Comparison of ENCODE assay signal across 3 cellular contexts in genomic region chr22:38904052-38904617, GRCh38. TPM values are rescaled to one million over a fixed set of nuclear protein-coding genes. Genes with fewer than 3 reads are reported as not detected.
"Had no signal": no experiment of that assay in that cellular context is flagged by ENCODE, and none has a peak within 500 bp of the region (broad histone marks: within the 10 kb centered on the region; RNA-seq: fewer than 3 reads in every experiment).

No MANE protein-coding gene starts in this region.

RNA-seq across cellular contexts. Expression of gene APOBEC3A, which starts 53.3 kb away (rescaled TPM):
- total RNA-seq: dermis blood vessel endothelial cell, foreskin keratinocyte, osteoblast had no signal
- polyA plus RNA-seq: foreskin keratinocyte had no signal
